ENCODE assay signal across 8 cellular contexts in genomic region chr19:46990998-46991676, GRCh38. TPM values are rescaled to one million over a fixed set of nuclear protein-coding genes. Genes with fewer than 3 reads are reported as not detected.
DNase-seq lines count a peak whose midpoint lies in the region; ATAC-seq and TF ChIP-seq lines count a peak whose summit lies in the region.

No MANE protein-coding gene starts in this region.

- TF ChIP-seq CTCF in DOHH2 (IDR thresholded peaks at IDR 0.05; ENCODE audit: low read depth, low read length, poor library complexity, severe bottlenecking) (peak; percentile 93), NB4 (IDR thresholded peaks at IDR 0.05; ENCODE audit: low read depth, low read length) (peak; percentile 99), left ventricle myocardium inferior (IDR thresholded peaks at IDR 0.05; ENCODE audit: borderline replicate concordance) (peak; percentile 91)

- no peaks in the 10 kb centered on the region for H3K27me3 Mint-ChIP-seq in T-cell

- H3K4me1 Mint-ChIP-seq in T-cell = peaks cover 10 to 20% (median 16%) of the 10 kb centered on the region in 3 donors

- H3K27ac Mint-ChIP-seq in T-cell = peak overlapping the region in 1 of 2 donors; percentile 28

- TF ChIP-seq POLR2A in NB4 (IDR thresholded peaks at IDR 0.05; ENCODE audit: extremely low read depth, insufficient read length) = no peak

- ATAC-seq in T-cell (replicated peaks in 1 of 4) (peak; percentile 52 to 71 (median 62)), aorta (ENCODE audit: low FRiP score) (peak; percentile 86), GM18907 (IDR thresholded peaks at IDR 0.05; ENCODE audit: unreplicated experiment) (no peak)

- H4K20me1 ChIP-seq in DOHH2 (ENCODE audit: control insufficient read depth, insufficient read depth, low read depth, low read length) = no peaks in the 10 kb centered on the region

- H3K36me3 ChIP-seq in DOHH2 (ENCODE audit: control insufficient read depth, low read length) = peaks cover 33% of the 10 kb centered on the region
- peaks cover 18% of the 10 kb centered on the region for H3K36me3 ChIP-seq in left ventricle myocardium inferior
- H3K36me3 ChIP-seq in aorta (ENCODE audit: control insufficient read depth in 1 of 2, insufficient read depth in 2 of 2, low read length in 1 of 2) = peaks cover 0 to 2% of the 10 kb centered on the region in 2 donors

- H3K9me2 ChIP-seq in DOHH2 (replicated peaks; ENCODE audit: control insufficient read depth, low read length) = no peaks in the 10 kb centered on the region

- no peak overlapping the region for H3K4me3 ChIP-seq in DOHH2 (ENCODE audit: low read length)
- no peak overlapping the region for H3K4me3 ChIP-seq in NB4 (ENCODE audit: low read depth, low read length)
- H3K4me3 ChIP-seq in left ventricle myocardium inferior = peak overlapping the region; percentile 8
- no peak overlapping the region for H3K4me3 ChIP-seq in aorta (ENCODE audit: low read length in 2 of 2)

- intact Hi-C loops in left ventricle myocardium inferior (cut with micrococcal nuclease) = no loop called here
- intact Hi-C loops in aorta (cut with DNase I) = loop anchor here (1.0 to 10.0 kb wide), 2 partner anchors 135 to 236 kb away; no protein-coding TSS in a partner anchor

- peak overlapping the region; percentile 9; the same call in 1 of the 2 replicates for H3K4me2 ChIP-seq in DOHH2 (ENCODE audit: low read length)

- 14 to 16% methylated on average over 19 of the region's 19 CpGs for WGBS in aorta, 2 donors

- no peaks in the 10 kb centered on the region for H3K79me2 ChIP-seq in DOHH2 (ENCODE audit: control insufficient read depth, low read length)

- DNase-seq in NB4 (ENCODE audit: low read depth) (peak; percentile 84), T-cell (peak in 31 of 34 experiments; percentile 9 to 58 (median 40)), amygdala (lab: John Stamatoyannopoulos, UW) (peak in 55 of 56 donors; percentile 33 to 91 (median 71)), left ventricle myocardium inferior (peak; percentile 83), pulmonary artery endothelial cell (ENCODE audit: low read depth, low spot score) (peak; percentile 54), aorta (peak; percentile 87 to 93)

- CTCF ChIA-PET in T-cell (lab: Charles Lee) = interaction anchor here (0.6 to 1.9 kb wide), 6 partner anchors 14 to 824 kb away, joined by 3 to 8 read pairs (median 3); no protein-coding TSS in a partner anchor

- H3K4me3 Mint-ChIP-seq in T-cell = no peak overlapping the region

- H3K9me3 ChIP-seq in DOHH2 (ENCODE audit: control insufficient read depth, insufficient read depth, low read length) (no peaks in the 10 kb centered on the region), left ventricle myocardium inferior (replicated peaks) (no peaks in the 10 kb centered on the region), aorta (ENCODE audit: control insufficient read depth, low read length) (no peaks in the 10 kb centered on the region)

- H3K9me3 Mint-ChIP-seq in T-cell = no peaks in the 10 kb centered on the region

- H3K4me1 ChIP-seq in DOHH2 (ENCODE audit: control insufficient read depth, low read length) (peaks cover 9% of the 10 kb centered on the region), left ventricle myocardium inferior (peaks cover 82% of the 10 kb centered on the region), aorta (ENCODE audit: control insufficient read depth in 1 of 2, insufficient read depth in 2 of 2, low read length in 2 of 2) (no peaks in the 10 kb centered on the region)

- peaks cover 25% of the 10 kb centered on the region for H3K36me3 Mint-ChIP-seq in T-cell

- POLR2A ChIA-PET in T-cell (lab: Charles Lee) = interaction anchor here in 1 of 2 donors (0.6 kb wide), 1 partner anchor 50 kb away, joined by 7 read pairs; no protein-coding TSS in a partner anchor

- H3K27me3 ChIP-seq in DOHH2 (ENCODE audit: control insufficient read depth, low read length) = no peaks in the 10 kb centered on the region
- H3K27me3 ChIP-seq in left ventricle myocardium inferior (ENCODE audit: low read depth) = no peaks in the 10 kb centered on the region
- H3K27me3 ChIP-seq in aorta (ENCODE audit: control insufficient read depth in 1 of 2, insufficient read depth in 2 of 2, low read length in 1 of 2) = no peaks in the 10 kb centered on the region

- H3K27ac ChIP-seq in DOHH2 (ENCODE audit: low read depth, low read length) = no peak overlapping the region
- peak overlapping the region; percentile 88 for H3K27ac ChIP-seq in left ventricle myocardium inferior (replicated peaks)
- H3K27ac ChIP-seq in aorta (ENCODE audit: low read depth in 1 of 2, low read length in 2 of 2) = peak overlapping the region in 1 of 2 donors; percentile 49

- no peaks in the 10 kb centered on the region for H3F3A ChIP-seq in DOHH2 (ENCODE audit: control insufficient read depth, insufficient read depth)

RNA-seq across cellular contexts. Expression of gene NPAS1, which starts 28.5 kb away (rescaled TPM):
- total RNA-seq in T-cell (1 to 10 TPM in 1 of 5 donors, under 1 TPM in 3, not detected in 1; 0.36 to 1.1 (median 0.59) TPM), left ventricle myocardium inferior (not detected), pulmonary artery endothelial cell (0.20 TPM in 1 of 2 replicates, not detected in the other), aorta (1 to 10 TPM; 1.0 to 9.8 TPM)
- 10 to 100 TPM in 1 of 2 donors, 1 to 10 TPM in 1; 2.3 to 11.1 TPM for polyA plus RNA-seq in aorta

RNA-seq across cellular contexts. Expression of gene TMEM160, which starts 57.3 kb away (rescaled TPM):
- total RNA-seq in T-cell (10 to 100 TPM; 26.6 to 49.0 (median 46.8) TPM), left ventricle myocardium inferior (27.1 TPM), pulmonary artery endothelial cell (22.6 and 33.4 TPM in 2 replicates), aorta (10 to 100 TPM; 20.6 to 25.6 TPM)
- 10 to 100 TPM in 1 of 2 donors, 1 to 10 TPM in 1; 2.5 to 17.8 TPM for polyA plus RNA-seq in aorta

Comparison
In these comparisons a context has a peak if more than half of its experiments do, and no peak if none do; other contexts are left out.
1. DNase-seq: peak in every context shown above with its lines; median percentile 90 in aorta; 84 in NB4; 83 in left ventricle myocardium inferior; 71 in amygdala; 54 in pulmonary artery endothelial cell; 40 in T-cell.